In genomic region chr6:7389162-7389450, GRCh38 we compare ENCODE assay signal across 8 cellular contexts. TPM values are rescaled to one million over a fixed set of nuclear protein-coding genes. Genes with fewer than 3 reads are reported as not detected.
DNase-seq lines count a peak whose midpoint lies in the region; ATAC-seq and TF ChIP-seq lines count a peak whose summit lies in the region.

No MANE protein-coding gene starts in this region.

- peak overlapping the region; percentile 81 for H3K27ac ChIP-seq in angular gyrus (ENCODE audit: low read depth, low read length)
- H3K27ac ChIP-seq in stomach smooth muscle (ENCODE audit: low read length): peak overlapping the region; percentile 92

- peak overlapping the region; percentile 93 for H3K4me3 Mint-ChIP-seq in HFFc6

- H3K27ac Mint-ChIP-seq in HFFc6: peak overlapping the region; percentile 94

- H3K36me3 ChIP-seq in BE2C (peaks cover 13% of the 10 kb centered on the region), stomach smooth muscle (ENCODE audit: control insufficient read depth in 2 of 2, insufficient read depth in 2 of 2, low read length in 2 of 2) (peaks cover 0 to 5% of the 10 kb centered on the region in 2 donors)

- H3K9ac ChIP-seq in stomach smooth muscle (ENCODE audit: low read length in 2 of 2): peak overlapping the region; percentile 93 to 97

- H3K4me1 ChIP-seq in BE2C: no peaks in the 10 kb centered on the region
- H3K4me1 ChIP-seq in stomach smooth muscle (ENCODE audit: control insufficient read depth, insufficient read depth, low read length): peaks cover 19% of the 10 kb centered on the region

- no peak for DNase-seq in BE2C
- peak; percentile 51 for DNase-seq in HFFc6
- DNase-seq in iris pigment epithelial cell (ENCODE audit: low read depth): peak; percentile 80
- DNase-seq in medulla oblongata (ENCODE audit: extremely low spot score): no peak

- H3K27me3 ChIP-seq in BE2C (no peaks in the 10 kb centered on the region), stomach smooth muscle (ENCODE audit: control insufficient read depth in 1 of 2, insufficient read depth in 2 of 2, low read length in 2 of 2) (no peaks in the 10 kb centered on the region)

- H3K36me3 Mint-ChIP-seq in HFFc6 (ENCODE audit: low read depth): peaks cover 5% of the 10 kb centered on the region; the same call in 1 of the 2 replicates

- ATAC-seq in GM18868 (IDR thresholded peaks at IDR 0.05; ENCODE audit: unreplicated experiment): no peak
- ATAC-seq in GM18907 (IDR thresholded peaks at IDR 0.05; ENCODE audit: unreplicated experiment): no peak

- H3K9me3 Mint-ChIP-seq in HFFc6: no peaks in the 10 kb centered on the region

- peaks cover 45% of the 10 kb centered on the region for H3K4me1 Mint-ChIP-seq in HFFc6 (ENCODE audit: low read depth)

- H3K4me3 ChIP-seq in BE2C (ENCODE audit: low read depth, low read length) (peak overlapping the region; percentile 88), stomach smooth muscle (ENCODE audit: low read length in 2 of 2) (peak overlapping the region; percentile 74 to 97)

- H3K9me3 ChIP-seq in BE2C (no peaks in the 10 kb centered on the region), stomach smooth muscle (ENCODE audit: control insufficient read depth in 2 of 2, low read length in 2 of 2) (no peaks in the 10 kb centered on the region)

- H3K27me3 Mint-ChIP-seq in HFFc6 (ENCODE audit: insufficient read depth): no peaks in the 10 kb centered on the region; the same call in 1 of the 2 replicates

- no peak for TF ChIP-seq CTCF in BE2C (IDR thresholded peaks at IDR 0.05; ENCODE audit: low read depth, low read length)
- no peak for TF ChIP-seq CTCF in HFFc6 (IDR thresholded peaks at IDR 0.05)

RNA-seq across cellular contexts. Expression of gene CAGE1, which starts 0.4 kb away (rescaled TPM):
- polyA plus RNA-seq in BE2C (2012; ENCODE audit: insufficient read depth, insufficient read length, low read depth): not detected
- under 1 TPM in 1 of 6 experiments, not detected in 5; 0.22 TPM for total RNA-seq in HFFc6 (2021; fragmentation: NEBNext Ultra II Directional; extraction: Animal tissue kit (Norgen Biotek cat#: 25700))

RNA-seq across cellular contexts. Expression of gene RIOK1, which starts 0.5 kb away (rescaled TPM):
- 61.4 TPM for polyA plus RNA-seq in BE2C (2012; ENCODE audit: insufficient read depth, insufficient read length, low read depth)
- total RNA-seq in HFFc6 (2021; fragmentation: NEBNext Ultra II Directional; extraction: Animal tissue kit (Norgen Biotek cat#: 25700)): 10 to 100 TPM; 16.6 to 19.5 (median 17.8) TPM

Comparison
In these comparisons a context has a peak if more than half of its experiments do, and no peak if none do; other contexts are left out.
1. DNase-seq: peak in HFFc6 (single experiment) and iris pigment epithelial cell (single experiment); none in BE2C (single experiment) and medulla oblongata (single experiment).